ENCODE assay signal across 22 cellular contexts in genomic region chr14:25001096-25001982, GRCh38. TPM values are rescaled to one million over a fixed set of nuclear protein-coding genes. Genes with fewer than 3 reads are reported as not detected.
DNase-seq lines count a peak whose midpoint lies in the region; ATAC-seq and TF ChIP-seq lines count a peak whose summit lies in the region.
"Had no signal": no experiment of that assay in that cellular context is flagged by ENCODE, and none has a peak within 500 bp of the region (broad histone marks: within the 10 kb centered on the region; RNA-seq: fewer than 3 reads in every experiment).

No MANE protein-coding gene starts in this region.

- H3K36me3 Mint-ChIP-seq in osteocyte (ENCODE audit: unreplicated experiment) (no peaks in the 10 kb centered on the region), WTC11 (no peaks in the 10 kb centered on the region)
- H3K36me3 Mint-ChIP-seq: activated naive CD8-positive, alpha-beta T cell treated with anti-CD3 and anti-CD28 coated beads, Interleukin-2, amount 10 ng/mL, durations not matched to agents 7 days and 5 days; type B pancreatic cell had no signal

- H3K9me3 Mint-ChIP-seq in osteocyte (ENCODE audit: unreplicated experiment), result peaks cover 5% of the 10 kb centered on the region
- H3K9me3 Mint-ChIP-seq in WTC11, result peaks cover 3% of the 10 kb centered on the region; the same call in 1 of the 2 replicates
- H3K9me3 Mint-ChIP-seq: activated naive CD8-positive, alpha-beta T cell treated with anti-CD3 and anti-CD28 coated beads, Interleukin-2, amount 10 ng/mL, durations not matched to agents 7 days and 5 days; CD8-positive, alpha-beta memory T cell; type B pancreatic cell had no signal

- H3K27me3 Mint-ChIP-seq in osteocyte (ENCODE audit: unreplicated experiment), result no peaks in the 10 kb centered on the region
- no peaks in the 10 kb centered on the region for H3K27me3 Mint-ChIP-seq in WTC11 (ENCODE audit: low read depth)
- H3K27me3 Mint-ChIP-seq: type B pancreatic cell had no signal

- no peak for ATAC-seq in WTC11
- ATAC-seq: esophagus mucosa; PC-3; stimulated activated naive CD8-positive, alpha-beta T cell treated with anti-CD3 and anti-CD28 coated beads, Interleukin-15, Interleukin-2, amounts not matched to agents 100 U/mL and 50 U/mL, for 24 hours had no signal

- DNase-seq in AG04449 (ENCODE audit: low read depth, low spot score) (peak; percentile 16), HS-5 (ENCODE audit: low read depth) (peak; percentile 31), fibroblast of mammary gland (ENCODE audit: low read depth) (peak; percentile 22), osteocyte (ENCODE audit: extremely low spot score, unreplicated experiment) (no peak), WTC11 (ENCODE audit: low spot score) (no peak), 8988T (no peak), AG08396 (ENCODE audit: low spot score) (no peak), NCI-H187 (lab: John Stamatoyannopoulos, UW) (no peak)
- DNase-seq: activated CD4-positive, CD25-positive, alpha-beta regulatory T cell; activated naive CD8-positive, alpha-beta T cell treated with anti-CD3 and anti-CD28 coated beads, Interleukin-2, amount 10 ng/mL, durations not matched to agents 7 days and 5 days; CD8-positive, alpha-beta memory T cell; DMS79; KG1; midbrain; NCI-H1048; NCI-H774; PC-3; stimulated activated naive CD8-positive, alpha-beta T cell treated with anti-CD3 and anti-CD28 coated beads, Interleukin-15, Interleukin-2, amounts not matched to agents 100 U/mL and 50 U/mL, for 24 hours had no signal

- H3K4me3 ChIP-seq in AG04449 (ENCODE audit: low read depth, low read length), result no peak overlapping the region
- H3K4me3 ChIP-seq in fibroblast of mammary gland (ENCODE audit: control insufficient read depth, low read depth, low read length), result no peak overlapping the region

- CTCF ChIA-PET in AG04449 (lab: Yijun Ruan, JAX), result no interaction called here
- CTCF ChIA-PET in WTC11 (lab: Charles Lee), result no interaction called here

- H3K4me1 Mint-ChIP-seq in osteocyte (ENCODE audit: unreplicated experiment) (peaks cover 31% of the 10 kb centered on the region), WTC11 (peaks cover 7% of the 10 kb centered on the region)
- H3K4me1 Mint-ChIP-seq: activated naive CD8-positive, alpha-beta T cell treated with anti-CD3 and anti-CD28 coated beads, Interleukin-2, amount 10 ng/mL, durations not matched to agents 7 days and 5 days; CD8-positive, alpha-beta memory T cell had no signal

- no peak for TF ChIP-seq CTCF in AG04449 (IDR thresholded peaks at IDR 0.05; ENCODE audit: insufficient read depth, low read length, missing control alignments)
- no peak for TF ChIP-seq CTCF in fibroblast of mammary gland (conservative IDR thresholded peaks at IDR 0.05; ENCODE audit: control insufficient read depth, insufficient read depth, low read depth, low read length)
- TF ChIP-seq CTCF in osteocyte (IDR thresholded peaks at IDR 0.05), result no peak
- TF ChIP-seq CTCF in WTC11 (IDR thresholded peaks at IDR 0.05), result no peak

- H3K27ac Mint-ChIP-seq in osteocyte (ENCODE audit: unreplicated experiment) (peak overlapping the region; percentile 58), WTC11 (no peak overlapping the region)
- H3K27ac Mint-ChIP-seq: activated naive CD8-positive, alpha-beta T cell treated with anti-CD3 and anti-CD28 coated beads, Interleukin-2, amount 10 ng/mL, durations not matched to agents 7 days and 5 days; CD8-positive, alpha-beta memory T cell; type B pancreatic cell had no signal

- POLR2A ChIA-PET in AG04449 (lab: Yijun Ruan, JAX), result no interaction called here
- POLR2A ChIA-PET in WTC11 (lab: Charles Lee), result no interaction called here

- H3K4me3 Mint-ChIP-seq in osteocyte (ENCODE audit: unreplicated experiment), result no peak overlapping the region
- H3K4me3 Mint-ChIP-seq in WTC11, result no peak overlapping the region
- H3K4me3 Mint-ChIP-seq: activated naive CD8-positive, alpha-beta T cell treated with anti-CD3 and anti-CD28 coated beads, Interleukin-2, amount 10 ng/mL, durations not matched to agents 7 days and 5 days; CD8-positive, alpha-beta memory T cell; type B pancreatic cell had no signal

TF ChIP-seq in WTC11, 78 proteins besides CTCF, POLR2A, EP300 and RAD21:
- no peak for TF ChIP-seq ZNF281 (CRISPR knock-in tag; IDR thresholded peaks at IDR 0.05)
- no peak for TF ChIP-seq RORB (CRISPR knock-in tag; IDR thresholded peaks at IDR 0.05)
- TF ChIP-seq TEAD4 (CRISPR knock-in tag; IDR thresholded peaks at IDR 0.05), result no peak
- TF ChIP-seq ZNF396 (CRISPR knock-in tag; IDR thresholded peaks at IDR 0.05; ENCODE audit: borderline replicate concordance), result no peak
- TF ChIP-seq, protein P1, sequence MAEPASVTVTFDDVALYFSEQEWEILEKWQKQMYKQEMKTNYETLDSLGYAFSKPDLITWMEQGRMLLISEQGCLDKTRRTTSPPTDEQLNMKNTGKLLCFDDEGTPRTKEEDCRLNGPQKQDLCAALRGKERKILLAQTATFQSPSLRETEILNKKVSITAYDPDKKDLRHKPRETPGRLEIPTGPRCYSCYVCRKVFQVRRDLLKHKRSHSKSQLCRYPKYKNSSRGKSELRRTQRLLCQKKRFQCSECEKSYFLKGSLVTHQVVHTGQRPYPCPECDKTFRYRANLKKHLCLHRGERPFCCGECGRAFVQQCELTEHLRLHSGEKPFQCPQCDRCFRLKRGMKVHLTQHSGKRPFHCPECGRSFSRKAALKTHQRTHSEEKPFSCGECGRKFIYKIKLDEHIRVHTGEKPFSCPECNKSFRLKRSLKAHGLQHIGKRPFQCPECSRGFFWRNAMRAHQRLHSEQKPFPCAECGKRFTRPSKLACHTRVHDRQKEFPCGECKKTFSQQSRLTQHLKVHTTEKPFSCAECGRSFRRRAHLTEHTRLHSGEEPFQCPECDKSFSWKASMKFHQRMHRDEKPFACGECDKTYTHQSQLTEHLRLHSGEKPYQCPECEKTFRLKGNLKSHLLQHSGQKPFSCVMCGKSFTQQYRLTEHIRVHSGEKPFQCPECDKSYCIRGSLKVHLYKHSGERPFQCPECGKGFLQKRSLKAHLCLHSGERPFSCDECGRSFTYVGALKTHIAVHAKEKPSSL (CRISPR knock-in tag; conservative IDR thresholded peaks at IDR 0.05), result no peak
- no peak for TF ChIP-seq NFATC4 (CRISPR knock-in tag; IDR thresholded peaks at IDR 0.05)

RNA-seq across cellular contexts. Expression of gene STXBP6, which starts 48.6 kb away (rescaled TPM):
- total RNA-seq in osteocyte (6.4 and 7.0 TPM in 2 replicates), WTC11 (2021) (3.2 to 4.2 TPM (median 3.5 TPM) in 3 replicates)
- total RNA-seq: activated naive CD8-positive, alpha-beta T cell treated with anti-CD3 and anti-CD28 coated beads, Interleukin-2, amount 10 ng/mL, durations not matched to agents 7 days and 5 days; bronchial epithelial cell; T-helper 2 cell treated with Interferon-gamma antibody and Interleukin-4, amounts not matched to agents 100 ng/mL and 5 ng/mL, for 36 hours had no signal

Comparison
In these comparisons a context has a peak if more than half of its experiments do, and no peak if none do; other contexts are left out.
1. DNase-seq: peak in AG04449 (single experiment), HS-5 (single experiment) and fibroblast of mammary gland (single experiment); none in osteocyte (single experiment), WTC11 (single experiment), 8988T (single experiment), AG08396 (single experiment) and NCI-H187 (0 of 2).